1 cellular context compared by ENCODE assay signal in the genomic region with DNA sequence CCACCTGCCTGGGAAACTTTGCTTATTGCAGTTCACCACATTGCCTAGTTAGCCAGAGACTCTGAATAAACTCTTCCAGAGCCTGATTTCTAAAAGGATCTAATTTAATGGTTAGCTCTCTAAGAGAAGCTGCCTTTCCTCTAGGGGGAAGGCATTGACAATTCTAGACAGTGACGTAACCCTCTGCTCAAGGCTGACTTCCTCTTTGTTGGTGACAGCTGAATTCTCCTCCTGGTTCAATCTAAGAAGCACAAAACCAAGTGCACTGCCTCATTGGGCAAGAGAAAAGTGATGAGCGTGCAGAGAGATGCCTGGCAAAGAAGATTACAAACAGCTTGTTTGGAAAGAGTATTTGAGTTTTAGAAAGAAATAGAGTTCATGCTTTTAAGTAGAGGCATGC.
TF ChIP-seq lines count a peak whose summit lies in the region.

No MANE protein-coding gene starts in this region.

TF ChIP-seq in K562, 482 proteins besides CTCF, POLR2A, EP300 and RAD21 (continued from another document):
- TF ChIP-seq ZNF696 (CRISPR knock-in tag; conservative IDR thresholded peaks at IDR 0.05) (no peak), HNRNPL (IDR thresholded peaks at IDR 0.05; ENCODE audit: low read depth, low read length) (no peak), ZC3H8 (IDR thresholded peaks at IDR 0.05) (no peak), CHCHD3 (CRISPR knock-in tag; IDR thresholded peaks at IDR 0.05) (no peak), ZNF24 (IDR thresholded peaks at IDR 0.05) (no peak), CREB1 (IDR thresholded peaks at IDR 0.05) (no peak), CREB1 (CRISPR knock-in tag; IDR thresholded peaks at IDR 0.05) (no peak), ZNF134 (CRISPR knock-in tag; conservative IDR thresholded peaks at IDR 0.05) (no peak), BRF1 (IDR thresholded peaks at IDR 0.05; ENCODE audit: borderline replicate concordance, extremely low read depth, insufficient read length) (no peak), PTBP1 (IDR thresholded peaks at IDR 0.05; ENCODE audit: low read depth, low read length) (no peak), NONO (IDR thresholded peaks at IDR 0.05; ENCODE audit: low read depth in 2 of 2, low read length in 1 of 2) (no peak), NR1H2 (CRISPR knock-in tag; IDR thresholded peaks at IDR 0.05) (no peak), ZC3H11A (IDR thresholded peaks at IDR 0.05; ENCODE audit: low read depth, low read length) (no peak), WHSC1 (IDR thresholded peaks at IDR 0.05; ENCODE audit: low read length) (no peak), TCF7L2 (IDR thresholded peaks at IDR 0.05; ENCODE audit: low read depth, low read length) (no peak), TFAM (CRISPR knock-in tag; conservative IDR thresholded peaks at IDR 0.05) (no peak), ZFX (CRISPR knock-in tag; IDR thresholded peaks at IDR 0.05) (no peak), SP1 (CRISPR knock-in tag; IDR thresholded peaks at IDR 0.05) (no peak), ZZZ3 (IDR thresholded peaks at IDR 0.05) (no peak), MCM3 (IDR thresholded peaks at IDR 0.05) (no peak), ETS2 (tag; IDR thresholded peaks at IDR 0.05; ENCODE audit: borderline replicate concordance, poor library complexity, severe bottlenecking) (no peak), CEBPG (CRISPR knock-in tag; IDR thresholded peaks at IDR 0.05) (peak; percentile 53), CEBPG (tag; conservative IDR thresholded peaks at IDR 0.05 in 1 of 2, IDR thresholded peaks at IDR 0.05 in 1 of 2) (peak in 1 of 2 experiments; percentile 50; a peak in 2 of 4 replicates), NCOA6 (IDR thresholded peaks at IDR 0.05) (no peak), SPI1 (IDR thresholded peaks at IDR 0.05; ENCODE audit: borderline replicate concordance, low read depth, low read length) (peak; percentile 97)
- TF ChIP-seq, protein P1, sequence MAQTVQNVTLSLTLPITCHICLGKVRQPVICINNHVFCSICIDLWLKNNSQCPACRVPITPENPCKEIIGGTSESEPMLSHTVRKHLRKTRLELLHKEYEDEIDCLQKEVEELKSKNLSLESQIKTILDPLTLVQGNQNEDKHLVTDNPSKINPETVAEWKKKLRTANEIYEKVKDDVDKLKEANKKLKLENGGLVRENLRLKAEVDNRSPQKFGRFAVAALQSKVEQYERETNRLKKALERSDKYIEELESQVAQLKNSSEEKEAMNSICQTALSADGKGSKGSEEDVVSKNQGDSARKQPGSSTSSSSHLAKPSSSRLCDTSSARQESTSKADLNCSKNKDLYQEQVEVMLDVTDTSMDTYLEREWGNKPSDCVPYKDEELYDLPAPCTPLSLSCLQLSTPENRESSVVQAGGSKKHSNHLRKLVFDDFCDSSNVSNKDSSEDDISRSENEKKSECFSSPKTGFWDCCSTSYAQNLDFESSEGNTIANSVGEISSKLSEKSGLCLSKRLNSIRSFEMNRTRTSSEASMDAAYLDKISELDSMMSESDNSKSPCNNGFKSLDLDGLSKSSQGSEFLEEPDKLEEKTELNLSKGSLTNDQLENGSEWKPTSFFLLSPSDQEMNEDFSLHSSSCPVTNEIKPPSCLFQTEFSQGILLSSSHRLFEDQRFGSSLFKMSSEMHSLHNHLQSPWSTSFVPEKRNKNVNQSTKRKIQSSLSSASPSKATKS (CRISPR knock-in tag; IDR thresholded peaks at IDR 0.05): no peak
- TF ChIP-seq, protein P2, sequence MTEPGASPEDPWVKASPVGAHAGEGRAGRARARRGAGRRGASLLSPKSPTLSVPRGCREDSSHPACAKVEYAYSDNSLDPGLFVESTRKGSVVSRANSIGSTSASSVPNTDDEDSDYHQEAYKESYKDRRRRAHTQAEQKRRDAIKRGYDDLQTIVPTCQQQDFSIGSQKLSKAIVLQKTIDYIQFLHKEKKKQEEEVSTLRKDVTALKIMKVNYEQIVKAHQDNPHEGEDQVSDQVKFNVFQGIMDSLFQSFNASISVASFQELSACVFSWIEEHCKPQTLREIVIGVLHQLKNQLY (CRISPR knock-in tag; conservative IDR thresholded peaks at IDR 0.05): no peak
- TF ChIP-seq, protein P3, sequence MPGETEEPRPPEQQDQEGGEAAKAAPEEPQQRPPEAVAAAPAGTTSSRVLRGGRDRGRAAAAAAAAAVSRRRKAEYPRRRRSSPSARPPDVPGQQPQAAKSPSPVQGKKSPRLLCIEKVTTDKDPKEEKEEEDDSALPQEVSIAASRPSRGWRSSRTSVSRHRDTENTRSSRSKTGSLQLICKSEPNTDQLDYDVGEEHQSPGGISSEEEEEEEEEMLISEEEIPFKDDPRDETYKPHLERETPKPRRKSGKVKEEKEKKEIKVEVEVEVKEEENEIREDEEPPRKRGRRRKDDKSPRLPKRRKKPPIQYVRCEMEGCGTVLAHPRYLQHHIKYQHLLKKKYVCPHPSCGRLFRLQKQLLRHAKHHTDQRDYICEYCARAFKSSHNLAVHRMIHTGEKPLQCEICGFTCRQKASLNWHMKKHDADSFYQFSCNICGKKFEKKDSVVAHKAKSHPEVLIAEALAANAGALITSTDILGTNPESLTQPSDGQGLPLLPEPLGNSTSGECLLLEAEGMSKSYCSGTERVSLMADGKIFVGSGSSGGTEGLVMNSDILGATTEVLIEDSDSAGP (CRISPR knock-in tag; IDR thresholded peaks at IDR 0.05): no peak
- TF ChIP-seq, protein P4, sequence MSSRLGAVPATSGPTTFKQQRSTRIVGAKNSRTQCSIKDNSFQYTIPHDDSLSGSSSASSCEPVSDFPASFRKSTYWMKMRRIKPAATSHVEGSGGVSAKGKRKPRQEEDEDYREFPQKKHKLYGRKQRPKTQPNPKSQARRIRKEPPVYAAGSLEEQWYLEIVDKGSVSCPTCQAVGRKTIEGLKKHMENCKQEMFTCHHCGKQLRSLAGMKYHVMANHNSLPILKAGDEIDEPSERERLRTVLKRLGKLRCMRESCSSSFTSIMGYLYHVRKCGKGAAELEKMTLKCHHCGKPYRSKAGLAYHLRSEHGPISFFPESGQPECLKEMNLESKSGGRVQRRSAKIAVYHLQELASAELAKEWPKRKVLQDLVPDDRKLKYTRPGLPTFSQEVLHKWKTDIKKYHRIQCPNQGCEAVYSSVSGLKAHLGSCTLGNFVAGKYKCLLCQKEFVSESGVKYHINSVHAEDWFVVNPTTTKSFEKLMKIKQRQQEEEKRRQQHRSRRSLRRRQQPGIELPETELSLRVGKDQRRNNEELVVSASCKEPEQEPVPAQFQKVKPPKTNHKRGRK (tag; IDR thresholded peaks at IDR 0.05): no peak
